Comparison of ENCODE assay signal across 8 cellular contexts in genomic region chr17:37607637-37608368, GRCh38. TPM values are rescaled to one million over a fixed set of nuclear protein-coding genes. Genes with fewer than 3 reads are reported as not detected.
DNase-seq lines count a peak whose midpoint lies in the region; ATAC-seq and TF ChIP-seq lines count a peak whose summit lies in the region.

No MANE protein-coding gene starts in this region.

- H3K9me3 ChIP-seq in A673 (ENCODE audit: low read depth, low read length, poor library complexity, severe bottlenecking) = no peaks in the 10 kb centered on the region
- H3K9me3 ChIP-seq in HUES64 (ENCODE audit: insufficient read depth, low read depth, low read length) = no peaks in the 10 kb centered on the region
- H3K9me3 ChIP-seq in right lobe of liver = no peaks in the 10 kb centered on the region
- no peaks in the 10 kb centered on the region for H3K9me3 ChIP-seq in upper lobe of left lung

- intact Hi-C loops in A673 (cut with micrococcal nuclease; ENCODE audit: unreplicated experiment) (loop anchor here (10.0 kb wide), 1 partner anchor 253 kb away; no protein-coding TSS in a partner anchor), right lobe of liver (cut with DNase I) (no loop called here)

- H3K4me1 ChIP-seq in A673 (ENCODE audit: insufficient read depth, low read length, poor library complexity, severe bottlenecking) (no peaks in the 10 kb centered on the region), HUES64 (ENCODE audit: insufficient read depth, low read length) (peaks cover 12% of the 10 kb centered on the region), right lobe of liver (peaks cover 0 to 3% (median 0%) of the 10 kb centered on the region in 4 donors), upper lobe of left lung (peaks cover 18 to 41% (median 32%) of the 10 kb centered on the region in 4 donors)

- peak overlapping the region; percentile 88 for H3K4me3 Mint-ChIP-seq in activated naive CD8-positive, alpha-beta T cell treated with anti-CD3 and anti-CD28 coated beads, Interleukin-2, amount 10 ng/mL, durations not matched to agents 7 days and 5 days

- CTCF ChIA-PET in A673 (lab: Charles Lee) = no interaction called here

- peak overlapping the region; percentile 85 for H3K4me3 ChIP-seq in A673 (ENCODE audit: low read depth, low read length, poor library complexity, severe bottlenecking)
- H3K4me3 ChIP-seq in HUES64 (ENCODE audit: low read length) = peak overlapping the region; percentile 82
- peak overlapping the region; percentile 91 to 97 (median 94) for H3K4me3 ChIP-seq in right lobe of liver
- peak overlapping the region in 3 of 4 donors; percentile 88 to 100 (median 93) for H3K4me3 ChIP-seq in upper lobe of left lung

- H3K36me3 Mint-ChIP-seq in activated naive CD8-positive, alpha-beta T cell treated with anti-CD3 and anti-CD28 coated beads, Interleukin-2, amount 10 ng/mL, durations not matched to agents 7 days and 5 days = peaks cover 27% of the 10 kb centered on the region

- BruUV-seq in A673 (replicated peaks; lab: Mats Ljungman, UMichigan) = no TSS peak

- WGBS in HUES64 = 95% methylated on average over 25 of the region's 26 CpGs
- 34% methylated on average over 22 of the region's 26 CpGs for WGBS in right lobe of liver (ENCODE audit: insufficient coverage, low coverage, low lambda C conversion rate, missing lambda C conversion rate)
- WGBS in upper lobe of left lung, 2 donors = 57 to 69% methylated on average over 26 of the region's 26 CpGs

- no peak for TF ChIP-seq CTCF in A673 (conservative IDR thresholded peaks at IDR 0.05; ENCODE audit: low read depth, low read length)
- no peak for TF ChIP-seq CTCF in right lobe of liver (IDR thresholded peaks at IDR 0.05)
- no peak for TF ChIP-seq CTCF in upper lobe of left lung (IDR thresholded peaks at IDR 0.05)

- no peak for TF ChIP-seq POLR2A in right lobe of liver (IDR thresholded peaks at IDR 0.05)
- no peak for TF ChIP-seq POLR2A in upper lobe of left lung (IDR thresholded peaks at IDR 0.05)

- peak overlapping the region; percentile 89 for H3K27ac Mint-ChIP-seq in activated naive CD8-positive, alpha-beta T cell treated with anti-CD3 and anti-CD28 coated beads, Interleukin-2, amount 10 ng/mL, durations not matched to agents 7 days and 5 days

- H3K9me3 Mint-ChIP-seq in activated naive CD8-positive, alpha-beta T cell treated with anti-CD3 and anti-CD28 coated beads, Interleukin-2, amount 10 ng/mL, durations not matched to agents 7 days and 5 days = no peaks in the 10 kb centered on the region

- peak overlapping the region; percentile 87; the same call in 1 of the 2 replicates for H3K9ac ChIP-seq in HUES64 (ENCODE audit: low read depth, low read length)

- peaks cover 41% of the 10 kb centered on the region for H3K4me1 Mint-ChIP-seq in activated naive CD8-positive, alpha-beta T cell treated with anti-CD3 and anti-CD28 coated beads, Interleukin-2, amount 10 ng/mL, durations not matched to agents 7 days and 5 days

- DNase-seq in A673 (ENCODE audit: low spot score) (no peak), right lobe of liver (peak in 2 of 3 donors; percentile 29 to 52), upper lobe of left lung (peak in 1 of 2 donors; percentile 56), SIG-M5 (lab: John Stamatoyannopoulos, UW) (no peak), NCI-H226 (no peak)
- DNase-seq in activated naive CD8-positive, alpha-beta T cell treated with anti-CD3 and anti-CD28 coated beads, Interleukin-2, amount 10 ng/mL, durations not matched to agents 7 days and 5 days = peak; percentile 60

- POLR2A ChIA-PET in A673 (lab: Charles Lee; ENCODE audit: low non-redundant PET) = interaction anchor here (0.6 kb wide), 1 partner anchor 900 kb away, joined by 6 read pairs; no protein-coding TSS in a partner anchor
- POLR2A ChIA-PET in activated naive CD8-positive, alpha-beta T cell treated with anti-CD3 and anti-CD28 coated beads, Interleukin-2, amount 10 ng/mL, durations not matched to agents 7 days and 5 days (lab: Charles Lee) = interaction anchor here (0.6 to 1.8 kb wide), 6 partner anchors 12 to 249 kb away, joined by 3 to 7 read pairs (median 3); no protein-coding TSS in a partner anchor

- H3K36me3 ChIP-seq in A673 (ENCODE audit: insufficient read depth, low read length, poor library complexity, severe bottlenecking) = no peaks in the 10 kb centered on the region
- peaks cover 8% of the 10 kb centered on the region for H3K36me3 ChIP-seq in HUES64 (ENCODE audit: insufficient read depth, low read length)
- no peaks in the 10 kb centered on the region for H3K36me3 ChIP-seq in right lobe of liver
- peaks cover 0 to 6% (median 2%) of the 10 kb centered on the region in 4 donors for H3K36me3 ChIP-seq in upper lobe of left lung

- H3K27me3 Mint-ChIP-seq in activated naive CD8-positive, alpha-beta T cell treated with anti-CD3 and anti-CD28 coated beads, Interleukin-2, amount 10 ng/mL, durations not matched to agents 7 days and 5 days = no peaks in the 10 kb centered on the region

- ATAC-seq in activated naive CD8-positive, alpha-beta T cell treated with anti-CD3 and anti-CD28 coated beads, Interleukin-2, amount 10 ng/mL, durations not matched to agents 7 days and 5 days (ENCODE audit: low read depth) = no peak
- ATAC-seq in right lobe of liver = no peak
- no peak for ATAC-seq in upper lobe of left lung (ENCODE audit: low FRiP score in 2 of 2)
- ATAC-seq in HG02981 (IDR thresholded peaks at IDR 0.05; ENCODE audit: unreplicated experiment) = no peak

- no peak overlapping the region for H3K27ac ChIP-seq in A673 (ENCODE audit: low read depth, low read length, poor library complexity, severe bottlenecking)
- no peak overlapping the region for H3K27ac ChIP-seq in HUES64 (ENCODE audit: low read depth, low read length)
- peak overlapping the region in 2 of 3 donors; percentile 87 for H3K27ac ChIP-seq in right lobe of liver
- H3K27ac ChIP-seq in upper lobe of left lung = peak overlapping the region; percentile 89 to 99 (median 93)

- TF ChIP-seq EP300 in upper lobe of left lung (IDR thresholded peaks at IDR 0.05) = no peak

- H3K27me3 ChIP-seq in A673 (replicated peaks; ENCODE audit: insufficient read depth, low read depth, low read length, poor library complexity) (no peaks in the 10 kb centered on the region), HUES64 (ENCODE audit: insufficient read depth, low read length) (no peaks in the 10 kb centered on the region), right lobe of liver (no peaks in the 10 kb centered on the region), upper lobe of left lung (no peaks in the 10 kb centered on the region)

RNA-seq across cellular contexts. Expression of gene SYNRG, which starts 1.4 kb away (rescaled TPM):
- total RNA-seq in A673 (2021) (21.3 and 22.5 TPM in 2 replicates), right lobe of liver (10 to 100 TPM in 5 of 6 experiments, 1 to 10 TPM in 1; 9.0 to 16.2 (median 15.0) TPM), upper lobe of left lung (10 to 100 TPM; 25.2 to 58.7 (median 43.8) TPM)
- polyA plus RNA-seq in HUES64 (2013, experiment 1 of 2) = 20.6 TPM
- polyA plus RNA-seq in HUES64 (2013, experiment 2 of 2) = 18.9 TPM
- total RNA-seq in activated naive CD8-positive, alpha-beta T cell treated with anti-CD3 and anti-CD28 coated beads, Interleukin-2, amount 10 ng/mL, durations not matched to agents 7 days and 5 days = 100 to 1,000 TPM; 123 to 137 TPM

RNA-seq across cellular contexts. Expression of gene DDX52, which starts 35.4 kb away (rescaled TPM):
- total RNA-seq in A673 (2021) (27.7 TPM in 2 replicates), right lobe of liver (10 to 100 TPM; 11.8 to 14.4 (median 13.1) TPM), upper lobe of left lung (10 to 100 TPM in 5 of 6 donors, 1 to 10 TPM in 1; 9.0 to 24.9 (median 14.2) TPM)
- polyA plus RNA-seq in HUES64 (2013, experiment 1 of 2) = 37.9 TPM
- 33.5 TPM for polyA plus RNA-seq in HUES64 (2013, experiment 2 of 2)
- 10 to 100 TPM; 22.7 to 29.6 TPM for total RNA-seq in activated naive CD8-positive, alpha-beta T cell treated with anti-CD3 and anti-CD28 coated beads, Interleukin-2, amount 10 ng/mL, durations not matched to agents 7 days and 5 days

Comparison
In these comparisons a context has a peak if more than half of its experiments do, and no peak if none do; other contexts are left out.
1. DNase-seq: peak in activated naive CD8-positive, alpha-beta T cell treated with anti-CD3 and anti-CD28 coated beads, Interleukin-2, amount 10 ng/mL, durations not matched to agents 7 days and 5 days (single experiment) and right lobe of liver (2 of 3); none in A673 (single experiment), SIG-M5 (single experiment) and NCI-H226 (single experiment).
2. H3K27ac ChIP-seq: peak in right lobe of liver (2 of 3) and upper lobe of left lung (4 of 4); none in A673 (single experiment) and HUES64 (single experiment).
3. Peak in every context shown above with its lines, with median percentiles within 50 percentile points of each other: H3K4me3 ChIP-seq.